ENCODE assay signal across 19 cellular contexts in genomic region chr7:101545441-101546190, GRCh38.
"Had no signal": no experiment of that assay in that cellular context is flagged by ENCODE, and none has a peak within 500 bp of the region (broad histone marks: within the 10 kb centered on the region; RNA-seq: fewer than 3 reads in every experiment).

No MANE protein-coding gene starts in this region.

- H3K36me3 ChIP-seq: esophagus muscularis mucosa, gastrocnemius medialis, left ventricle myocardium inferior, neutrophil, right atrium auricular region, suprapubic skin, thyroid gland, vagina had no signal

- H3K27me3 ChIP-seq: dorsolateral prefrontal cortex, gastrocnemius medialis, neutrophil, right atrium auricular region, thyroid gland, vagina had no signal

- ATAC-seq: gastrocnemius medialis; naive thymus-derived CD4-positive, alpha-beta T cell; stimulated activated effector memory CD8-positive, alpha-beta T cell treated with anti-CD3 and anti-CD28 coated beads, Interleukin-12 subunit alpha, Interleukin-12 subunit beta, amount 100 ng/mL, for 72 hours; stimulated activated naive CD8-positive, alpha-beta T cell treated with anti-CD3 and anti-CD28 coated beads, Interleukin-15, Interleukin-2, amounts not matched to agents 100 U/mL and 50 U/mL, for 24 hours had no signal

- DNase-seq: cortex of kidney; effector CD8-positive, alpha-beta T cell; gastrocnemius medialis; left ventricle myocardium inferior; mammary epithelial cell; naive thymus-derived CD4-positive, alpha-beta T cell; nephron progenitor cell; small intestine; stimulated activated CD4-positive, alpha-beta T cell treated with anti-CD3 and anti-CD28 coated beads, Interleukin-2, amount 100 ng/mL, for 48 hours; stimulated activated naive CD8-positive, alpha-beta T cell treated with anti-CD3 and anti-CD28 coated beads, Interleukin-15, Interleukin-2, amounts not matched to agents 100 U/mL and 50 U/mL, for 24 hours; thyroid gland had no signal

- H3K4me3 ChIP-seq: dorsolateral prefrontal cortex, esophagus muscularis mucosa, gastrocnemius medialis, left ventricle myocardium inferior, right atrium auricular region, suprapubic skin, thyroid gland, vagina had no signal

- FAIRE-seq: small intestine had no signal

- H3K9me3 ChIP-seq: esophagus muscularis mucosa, gastrocnemius medialis, left ventricle myocardium inferior, neutrophil, right atrium auricular region, suprapubic skin, thyroid gland, vagina had no signal

- H3K4me1 ChIP-seq: gastrocnemius medialis, left ventricle myocardium inferior, right atrium auricular region, suprapubic skin, vagina had no signal

- H3K27ac ChIP-seq: dorsolateral prefrontal cortex, epithelial cell of prostate, esophagus muscularis mucosa, gastrocnemius medialis, left ventricle myocardium inferior, neutrophil, right atrium auricular region, suprapubic skin, thyroid gland, vagina had no signal
